14 cellular contexts compared by ENCODE assay signal in genomic region chr1:32345289-32345827, GRCh38. TPM values are rescaled to one million over a fixed set of nuclear protein-coding genes. Genes with fewer than 3 reads are reported as not detected.
DNase-seq lines count a peak whose midpoint lies in the region; TF ChIP-seq lines count a peak whose summit lies in the region.
"Had no signal": no experiment of that assay in that cellular context is flagged by ENCODE, and none has a peak within 500 bp of the region (broad histone marks: within the 10 kb centered on the region; RNA-seq: fewer than 3 reads in every experiment).

No MANE protein-coding gene starts in this region.

- no peak overlapping the region for H3K27ac ChIP-seq in parathyroid adenoma
- H3K27ac ChIP-seq: neutrophil, suprapubic skin had no signal

- no peaks in the 10 kb centered on the region for H3K9me3 ChIP-seq in parathyroid adenoma (ENCODE audit: control insufficient read depth, low read length)
- H3K9me3 ChIP-seq: neutrophil, suprapubic skin had no signal

- no peak overlapping the region for H3K4me3 ChIP-seq in parathyroid adenoma (ENCODE audit: low read depth, low read length)
- H3K4me3 ChIP-seq: suprapubic skin had no signal

- no peaks in the 10 kb centered on the region for H3K79me2 ChIP-seq in parathyroid adenoma

- TF ChIP-seq CTCF in parathyroid adenoma (IDR thresholded peaks at IDR 0.05): no peak

- H3K4me2 ChIP-seq in parathyroid adenoma (ENCODE audit: low read length): no peak overlapping the region

- peaks cover 2% of the 10 kb centered on the region for H3K4me1 ChIP-seq in parathyroid adenoma

- H3K36me3 ChIP-seq in parathyroid adenoma (ENCODE audit: control insufficient read depth, insufficient read depth, low read length): no peaks in the 10 kb centered on the region
- H3K36me3 ChIP-seq: neutrophil, suprapubic skin had no signal

- DNase-seq in NCI-H2029 (lab: John Stamatoyannopoulos, UW) (peak; percentile 10), NCI-H2029 treated with DMSO at 0.1 percent for 48 hours (lab: John Stamatoyannopoulos, UW) (no peak), OCI-M1 (lab: John Stamatoyannopoulos, UW) (peak; percentile 14), dermis blood vessel endothelial cell (peak; percentile 71), cerebellum (ENCODE audit: low spot score) (no peak), A172 (ENCODE audit: low spot score) (no peak), AG08395 (ENCODE audit: low spot score) (no peak)
- DNase-seq: effector CD4-positive, alpha-beta T cell; NCI-H774; stimulated activated CD4-positive, alpha-beta T cell treated with anti-CD3 and anti-CD28 coated beads, Interleukin-4, amount 100 ng/mL, for 1 hour; T1000 had no signal

- peak overlapping the region; percentile 29 for H2AFZ ChIP-seq in parathyroid adenoma

- H3K9ac ChIP-seq in parathyroid adenoma: no peak overlapping the region

- no peaks in the 10 kb centered on the region for H3K27me3 ChIP-seq in parathyroid adenoma (ENCODE audit: control insufficient read depth, insufficient read depth, low read length)
- H3K27me3 ChIP-seq: neutrophil, suprapubic skin had no signal

RNA-seq across cellular contexts. Expression of gene MARCKSL1, which starts 9.3 kb away (rescaled TPM):
- total RNA-seq in dermis blood vessel endothelial cell (129 and 147 TPM in 2 replicates), cerebellum (164 TPM)
- total RNA-seq in A172 (2014; rRNA removed; shearing (Covaris generic)): 91.0 and 91.1 TPM in 2 replicates

RNA-seq across cellular contexts. Expression of gene FAM229A, which starts 16.9 kb away (rescaled TPM):
- total RNA-seq in dermis blood vessel endothelial cell (0.88 and 2.0 TPM in 2 replicates), cerebellum (3.2 TPM)
- 0.34 and 0.45 TPM in 2 replicates for total RNA-seq in A172 (2014; rRNA removed; shearing (Covaris generic))

RNA-seq across cellular contexts. Expression of gene TSSK3, which starts 17.0 kb away (rescaled TPM):
- total RNA-seq in dermis blood vessel endothelial cell (0.14 TPM in 1 of 2 replicates, not detected in the other), cerebellum (1.8 TPM)
- total RNA-seq in A172 (2014; rRNA removed; shearing (Covaris generic)): 0.24 TPM in 1 of 2 replicates, not detected in the other

RNA-seq across cellular contexts. Expression of gene BSDC1, which starts 48.9 kb away (rescaled TPM):
- total RNA-seq in dermis blood vessel endothelial cell: 61.5 and 75.7 TPM in 2 replicates
- total RNA-seq in cerebellum: 58.3 TPM
- 40.6 and 53.1 TPM in 2 replicates for total RNA-seq in A172 (2014; rRNA removed; shearing (Covaris generic))

RNA-seq across cellular contexts. Expression of gene HDAC1, which starts 53.5 kb away (rescaled TPM):
- 176 and 202 TPM in 2 replicates for total RNA-seq in dermis blood vessel endothelial cell
- 21.2 TPM for total RNA-seq in cerebellum
- total RNA-seq in A172 (2014; rRNA removed; shearing (Covaris generic)): 61.0 and 61.8 TPM in 2 replicates

Comparison
In these comparisons a context has a peak if more than half of its experiments do, and no peak if none do; other contexts are left out.
1. DNase-seq: peak in NCI-H2029 (single experiment), OCI-M1 (single experiment) and dermis blood vessel endothelial cell (single experiment); none in NCI-H2029 treated with DMSO at 0.1 percent for 48 hours (single experiment), cerebellum (single experiment), A172 (single experiment) and AG08395 (single experiment).